Comparison of ENCODE assay signal across 18 cellular contexts in genomic region chr1:40746344-40747090, GRCh38. TPM values are rescaled to one million over a fixed set of nuclear protein-coding genes. Genes with fewer than 3 reads are reported as not detected.
DNase-seq lines count a peak whose midpoint lies in the region; ATAC-seq and TF ChIP-seq lines count a peak whose summit lies in the region.
"Had no signal": no experiment of that assay in that cellular context is flagged by ENCODE, and none has a peak within 500 bp of the region (broad histone marks: within the 10 kb centered on the region; RNA-seq: fewer than 3 reads in every experiment).

No MANE protein-coding gene starts in this region.

- ATAC-seq in natural killer cell = no peak
- ATAC-seq in natural killer cell treated with Interleukin-12 subunit alpha and Interleukin-12 subunit beta and Interleukin-15 and Interleukin-18, amount 100 ng/mL, for 72 hours = no peak
- no peak for ATAC-seq in central memory CD8-positive, alpha-beta T cell (replicated peaks; ENCODE audit: extremely low read depth, poor library complexity, severe bottlenecking)
- no peak for ATAC-seq in GM18502 (IDR thresholded peaks at IDR 0.05; ENCODE audit: poor library complexity, unreplicated experiment)
- ATAC-seq in GM21737 (IDR thresholded peaks at IDR 0.05; ENCODE audit: unreplicated experiment) = no peak
- no peak for ATAC-seq in HG03039 (IDR thresholded peaks at IDR 0.05; ENCODE audit: unreplicated experiment)
- ATAC-seq: CD8-positive, alpha-beta T cell had no signal

- H3K4me3 Mint-ChIP-seq in natural killer cell (no peak overlapping the region), osteocyte (ENCODE audit: unreplicated experiment) (no peak overlapping the region)
- no peak overlapping the region for H3K4me3 Mint-ChIP-seq in natural killer cell treated with Interleukin-12 subunit alpha and Interleukin-12 subunit beta and Interleukin-15 and Interleukin-18, amount 100 ng/mL, for 72 hours
- H3K4me3 Mint-ChIP-seq in central memory CD8-positive, alpha-beta T cell = no peak overlapping the region
- H3K4me3 Mint-ChIP-seq: CD8-positive, alpha-beta T cell; H9 had no signal

- TF ChIP-seq CTCF in natural killer cell (IDR thresholded peaks at IDR 0.05) = no peak
- no peak for TF ChIP-seq CTCF in osteocyte (IDR thresholded peaks at IDR 0.05)

- H3K9me3 Mint-ChIP-seq in natural killer cell (no peaks in the 10 kb centered on the region), osteocyte (ENCODE audit: unreplicated experiment) (no peaks in the 10 kb centered on the region)
- no peaks in the 10 kb centered on the region for H3K9me3 Mint-ChIP-seq in natural killer cell treated with Interleukin-12 subunit alpha and Interleukin-12 subunit beta and Interleukin-15 and Interleukin-18, amount 100 ng/mL, for 72 hours
- no peaks in the 10 kb centered on the region for H3K9me3 Mint-ChIP-seq in central memory CD8-positive, alpha-beta T cell
- H3K9me3 Mint-ChIP-seq: CD8-positive, alpha-beta T cell; H9 had no signal

- H3K36me3 Mint-ChIP-seq in natural killer cell (peaks cover 21% of the 10 kb centered on the region), osteocyte (ENCODE audit: unreplicated experiment) (peaks cover 57% of the 10 kb centered on the region)
- peaks cover 20% of the 10 kb centered on the region for H3K36me3 Mint-ChIP-seq in natural killer cell treated with Interleukin-12 subunit alpha and Interleukin-12 subunit beta and Interleukin-15 and Interleukin-18, amount 100 ng/mL, for 72 hours
- H3K36me3 Mint-ChIP-seq in central memory CD8-positive, alpha-beta T cell (ENCODE audit: insufficient read depth) = peaks cover 49% of the 10 kb centered on the region

- intact Hi-C loops in natural killer cell (cut with micrococcal nuclease) = no loop called here

- H3K27ac Mint-ChIP-seq in natural killer cell = peak overlapping the region; percentile 47 to 68
- H3K27ac Mint-ChIP-seq in natural killer cell treated with Interleukin-12 subunit alpha and Interleukin-12 subunit beta and Interleukin-15 and Interleukin-18, amount 100 ng/mL, for 72 hours = peak overlapping the region in 1 of 2 donors; percentile 47
- peak overlapping the region; percentile 65 for H3K27ac Mint-ChIP-seq in central memory CD8-positive, alpha-beta T cell (ENCODE audit: low read depth)
- peak overlapping the region; percentile 6 for H3K27ac Mint-ChIP-seq in osteocyte (ENCODE audit: unreplicated experiment)

- DNase-seq in natural killer cell (no peak), osteocyte (ENCODE audit: extremely low spot score, unreplicated experiment) (no peak), DMS 273 (lab: John Stamatoyannopoulos, UW; ENCODE audit: unreplicated experiment) (no peak)
- no peak for DNase-seq in natural killer cell treated with Interleukin-12 subunit alpha and Interleukin-12 subunit beta and Interleukin-15 and Interleukin-18, amount 100 ng/mL, for 72 hours (ENCODE audit: low spot score)
- no peak for DNase-seq in central memory CD8-positive, alpha-beta T cell (ENCODE audit: low spot score in 2 of 2)
- DNase-seq: CD8-positive, alpha-beta T cell; H9; NCI-H1417 treated with DMSO at 0.1 percent for 48 hours; NCI-H1930; NCI-H226; NCI-H524; NCI-H82; SHP77 had no signal

- H3K4me1 Mint-ChIP-seq in natural killer cell (peaks cover 45 to 48% of the 10 kb centered on the region in 2 donors), osteocyte (ENCODE audit: unreplicated experiment) (peaks cover 20% of the 10 kb centered on the region)
- H3K4me1 Mint-ChIP-seq in natural killer cell treated with Interleukin-12 subunit alpha and Interleukin-12 subunit beta and Interleukin-15 and Interleukin-18, amount 100 ng/mL, for 72 hours (ENCODE audit: low read depth in 2 of 2) = peaks cover 19 to 25% of the 10 kb centered on the region in 2 donors
- H3K4me1 Mint-ChIP-seq in central memory CD8-positive, alpha-beta T cell = peaks cover 34% of the 10 kb centered on the region

- H3K27me3 Mint-ChIP-seq in natural killer cell (ENCODE audit: low read depth in 2 of 2) (no peaks in the 10 kb centered on the region), osteocyte (ENCODE audit: unreplicated experiment) (no peaks in the 10 kb centered on the region)
- no peaks in the 10 kb centered on the region for H3K27me3 Mint-ChIP-seq in natural killer cell treated with Interleukin-12 subunit alpha and Interleukin-12 subunit beta and Interleukin-15 and Interleukin-18, amount 100 ng/mL, for 72 hours
- H3K27me3 Mint-ChIP-seq in central memory CD8-positive, alpha-beta T cell = no peaks in the 10 kb centered on the region

RNA-seq across cellular contexts. Expression of gene KCNQ4, which starts 37.1 kb away (rescaled TPM):
- total RNA-seq in natural killer cell (under 1 TPM; 0.14 to 0.45 (median 0.35) TPM), osteocyte (0.51 and 0.63 TPM in 2 replicates)
- under 1 TPM; 0.24 to 0.56 TPM for total RNA-seq in natural killer cell treated with Interleukin-12 subunit alpha and Interleukin-12 subunit beta and Interleukin-15 and Interleukin-18, amount 100 ng/mL, for 72 hours
- total RNA-seq: MCF 10A, RPMI7951 had no signal

RNA-seq across cellular contexts. Expression of gene NFYC, which starts 55.0 kb away (rescaled TPM):
- total RNA-seq in natural killer cell = 10 to 100 TPM; 38.7 to 60.4 (median 48.5) TPM
- total RNA-seq in natural killer cell treated with Interleukin-12 subunit alpha and Interleukin-12 subunit beta and Interleukin-15 and Interleukin-18, amount 100 ng/mL, for 72 hours = 10 to 100 TPM; 56.7 to 80.3 TPM
- total RNA-seq in osteocyte = 49.0 and 53.4 TPM in 2 replicates
